8 cellular contexts compared by ENCODE assay signal in genomic region chr9:131406567-131407436, GRCh38. TPM values are rescaled to one million over a fixed set of nuclear protein-coding genes. Genes with fewer than 3 reads are reported as not detected.
DNase-seq lines count a peak whose midpoint lies in the region; ATAC-seq and TF ChIP-seq lines count a peak whose summit lies in the region.

No MANE protein-coding gene starts in this region.

- 25 to 36% (median 28%) methylated on average over 9 of the region's 9 CpGs for WGBS in psoas muscle, 3 donors

- no peak for DNase-seq in Calu3
- no peak for DNase-seq in epithelial cell of proximal tubule (ENCODE audit: low read depth)
- no peak for DNase-seq in psoas muscle
- no peak for DNase-seq in amniotic stem cell (lab: John Stamatoyannopoulos, UW)
- DNase-seq in NCI-H146 treated with DMSO at 0.1 percent for 48 hours (lab: John Stamatoyannopoulos, UW; ENCODE audit: unreplicated experiment), result no peak

- intact Hi-C loops in Calu3 (cut with micrococcal nuclease; ENCODE audit: unreplicated experiment), result no loop called here
- intact Hi-C loops in psoas muscle (cut with DNase I), result no loop called here

- peaks cover 47% of the 10 kb centered on the region for H3K4me1 Mint-ChIP-seq in Calu3 (ENCODE audit: low read depth, unreplicated experiment)

- H3K4me3 Mint-ChIP-seq in Calu3 (ENCODE audit: low read depth, unreplicated experiment), result peak overlapping the region; percentile 38

- H3K36me3 ChIP-seq in SU-DHL-6 (ENCODE audit: low read length), result no peaks in the 10 kb centered on the region
- no peaks in the 10 kb centered on the region for H3K36me3 ChIP-seq in psoas muscle (ENCODE audit: insufficient read depth in 1 of 2, low read depth in 1 of 2)

- H3K79me2 ChIP-seq in SU-DHL-6 (ENCODE audit: insufficient read depth, low read length), result peaks cover 100% of the 10 kb centered on the region

- H3K27ac ChIP-seq in SU-DHL-6 (ENCODE audit: low read depth, low read length), result peak overlapping the region; percentile 40
- H3K27ac ChIP-seq in psoas muscle, result peak overlapping the region; percentile 90

- BruUV-seq in Calu3 (replicated peaks; lab: Mats Ljungman, UMichigan), result no TSS peak

- H3K4me2 ChIP-seq in SU-DHL-6 (ENCODE audit: low read depth, low read length, poor library complexity, severe bottlenecking), result peak overlapping the region; percentile 46

- H3K9me2 ChIP-seq in SU-DHL-6 (replicated peaks; ENCODE audit: insufficient read depth, low read length), result no peaks in the 10 kb centered on the region

- H2AFZ ChIP-seq in SU-DHL-6 (ENCODE audit: low read depth, low read length, severe bottlenecking), result no peak overlapping the region

- 0 out of 2 replicates have a peak, but pooled peaks cover 4% of the 10 kb centered on the region for H3F3A ChIP-seq in SU-DHL-6 (ENCODE audit: insufficient read depth)

- H3K27ac Mint-ChIP-seq in Calu3 (ENCODE audit: unreplicated experiment), result no peak overlapping the region

- peaks cover 93% of the 10 kb centered on the region for H3K4me1 ChIP-seq in psoas muscle

- no peaks in the 10 kb centered on the region for H3K27me3 Mint-ChIP-seq in Calu3 (ENCODE audit: unreplicated experiment)

- peak overlapping the region; percentile 18; the same call in 1 of the 2 replicates for H3K9ac ChIP-seq in SU-DHL-6 (ENCODE audit: low read length)

- CTCF ChIA-PET in Calu3 (lab: Charles Lee), result interaction anchor here (1.8 kb wide), 1 partner anchor 10 kb away, joined by 5 read pairs; no protein-coding TSS in a partner anchor

- peaks cover 29% of the 10 kb centered on the region for H3K36me3 Mint-ChIP-seq in Calu3 (ENCODE audit: insufficient read depth, unreplicated experiment)

- H4K20me1 ChIP-seq in SU-DHL-6 (ENCODE audit: low read depth, low read length), result peaks cover 30% of the 10 kb centered on the region

- H3K9me3 Mint-ChIP-seq in Calu3 (ENCODE audit: low read depth, unreplicated experiment), result no peaks in the 10 kb centered on the region

- H3K9me3 ChIP-seq in SU-DHL-6 (ENCODE audit: insufficient read depth, low read length) (no peaks in the 10 kb centered on the region), psoas muscle (no peaks in the 10 kb centered on the region)

- H3K4me3 ChIP-seq in SU-DHL-6 (ENCODE audit: insufficient read depth, low read length, poor library complexity, severe bottlenecking) (no peak overlapping the region), epithelial cell of proximal tubule (ENCODE audit: low read depth, low read length) (peak overlapping the region; percentile 20), psoas muscle (peak overlapping the region; percentile 8)

- H3K27me3 ChIP-seq in SU-DHL-6 (ENCODE audit: low read length) (no peaks in the 10 kb centered on the region), psoas muscle (ENCODE audit: insufficient read depth in 3 of 3, low read length in 2 of 3) (no peaks in the 10 kb centered on the region)

- TF ChIP-seq CTCF in Calu3 (IDR thresholded peaks at IDR 0.05; ENCODE audit: unreplicated experiment) (no peak), SU-DHL-6 (IDR thresholded peaks at IDR 0.05; ENCODE audit: insufficient read depth, low read length, poor library complexity, severe bottlenecking) (no peak), epithelial cell of proximal tubule (conservative IDR thresholded peaks at IDR 0.05; ENCODE audit: low read depth, low read length) (no peak), psoas muscle (IDR thresholded peaks at IDR 0.05) (no peak)

- ATAC-seq in psoas muscle, result no peak
- no peak for ATAC-seq in HG03175 (IDR thresholded peaks at IDR 0.05; ENCODE audit: unreplicated experiment)
- no peak for ATAC-seq in GM19035 (IDR thresholded peaks at IDR 0.05; ENCODE audit: unreplicated experiment)

RNA-seq across cellular contexts. Expression of gene PRRC2B, which starts 12.9 kb away (rescaled TPM):
- total RNA-seq in Calu3 (2022), result 137 and 143 TPM in 2 replicates
- total RNA-seq in epithelial cell of proximal tubule, result 80.7 and 112 TPM in 2 replicates
- 100 to 1,000 TPM in 1 of 4 donors, 10 to 100 TPM in 3; 63.6 to 114 (median 78.7) TPM for total RNA-seq in psoas muscle
- 10 to 100 TPM; 22.7 to 42.1 (median 27.5) TPM for polyA plus RNA-seq in psoas muscle
